Comparison of ENCODE assay signal across 23 cellular contexts in genomic region chr6:15713325-15713724, GRCh38.
"Had no signal": no experiment of that assay in that cellular context is flagged by ENCODE, and none has a peak within 500 bp of the region (broad histone marks: within the 10 kb centered on the region; RNA-seq: fewer than 3 reads in every experiment).

No MANE protein-coding gene starts in this region.

- H3K36me3 ChIP-seq: esophagus squamous epithelium, lower lobe of right lung, neutrophil, pancreas, right lobe of liver, stomach, thyroid gland, vagina had no signal

- H3K9me3 ChIP-seq: lower lobe of right lung, neutrophil, pancreas, right lobe of liver, thyroid gland, vagina had no signal

- ATAC-seq: lower lobe of right lung; natural killer cell; pancreas; stimulated activated effector memory CD8-positive, alpha-beta T cell treated with anti-CD3 and anti-CD28 coated beads, Interleukin-12 subunit alpha, Interleukin-12 subunit beta, amount 100 ng/mL, for 72 hours had no signal

- H3K27me3 ChIP-seq: esophagus squamous epithelium, neutrophil, pancreas, right lobe of liver, stomach, thyroid gland, vagina had no signal

- H3K4me3 ChIP-seq: coronary artery, esophagus squamous epithelium, lower lobe of right lung, pancreas, right lobe of liver, smooth muscle cell, stomach, thyroid gland, vagina had no signal

- DNase-seq: dermis blood vessel endothelial cell; effector memory CD4-positive, alpha-beta T cell; erythroblast; esophagus squamous epithelium; foreskin melanocyte; hypothalamus; left ventricle myocardium superior; lower lobe of right lung; natural killer cell; pancreas; right lobe of liver; stimulated activated CD4-positive, alpha-beta T cell treated with anti-CD3 and anti-CD28 coated beads, Interleukin-12 subunit alpha, Interleukin-12 subunit beta, amount 100 ng/mL, for 4 hours; stimulated activated CD4-positive, alpha-beta T cell treated with anti-CD3 and anti-CD28 coated beads, Interleukin-1b, Interleukin-23, amount 100 ng/mL, for 48 hours; stimulated activated CD4-positive, alpha-beta T cell treated with anti-CD3 and anti-CD28 coated beads, Interleukin-4, amount 100 ng/mL, for 24 hours; stimulated activated naive CD4-positive, alpha-beta T cell treated with Interleukin-2 at 50 U/mL for 16 hours; stomach; thyroid gland; trophoblast cell had no signal

- H3K27ac ChIP-seq: coronary artery, esophagus squamous epithelium, lower lobe of right lung, neutrophil, pancreas, right lobe of liver, stomach, thyroid gland, vagina had no signal

- H3K4me1 ChIP-seq: lower lobe of right lung, pancreas, right lobe of liver, thyroid gland had no signal
